In the genomic region with DNA sequence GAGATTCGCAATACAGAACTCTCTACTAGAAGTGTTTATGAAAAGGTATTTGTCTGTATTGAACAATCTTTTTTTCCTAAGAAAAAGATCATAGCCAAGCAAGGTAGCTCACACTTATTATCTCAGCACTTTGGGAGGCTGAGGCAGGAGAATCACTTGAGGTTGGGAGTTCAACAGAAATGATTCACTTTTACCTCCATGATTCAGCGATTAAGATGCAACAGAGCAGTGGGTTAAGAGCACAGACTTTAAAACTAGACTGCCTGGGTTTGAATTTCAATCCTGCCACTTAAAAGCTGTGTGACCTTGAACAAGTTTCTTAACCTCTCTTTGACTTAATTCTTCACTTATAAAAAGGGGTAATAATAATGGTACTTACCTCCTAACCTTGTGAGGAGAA, we compare ENCODE assay signal across 16 cellular contexts.
"Had no signal": no experiment of that assay in that cellular context is flagged by ENCODE, and none has a peak within 500 bp of the region (broad histone marks: within the 10 kb centered on the region; RNA-seq: fewer than 3 reads in every experiment).

No MANE protein-coding gene starts in this region.

- H3K4me3 ChIP-seq: psoas muscle, sigmoid colon, suprapubic skin had no signal

- H3K4me3 Mint-ChIP-seq: dendritic cell treated with granulocyte-macrophage colony-stimulating factor and Interleukin-4, amounts not matched to agents 40 ng/mL and 50 ng/mL, for 4 days; effector memory CD8-positive, alpha-beta T cell; nephron progenitor cell; stimulated activated naive B cell treated with anti-CD40 and anti-IgM and Interleukin-4, amounts not matched to agents 10 μg/mL and 1 μg/mL and 100 μg/mL, for 72 hours; type B pancreatic cell had no signal

- H3K27ac ChIP-seq: brain microvascular endothelial cell, psoas muscle, suprapubic skin had no signal

- H3K4me1 ChIP-seq: psoas muscle, suprapubic skin had no signal

- H3K9me3 ChIP-seq: psoas muscle, sigmoid colon, suprapubic skin had no signal

- H3K36me3 ChIP-seq: brain microvascular endothelial cell, sigmoid colon, suprapubic skin had no signal

- ATAC-seq: effector memory CD8-positive, alpha-beta T cell; psoas muscle; stimulated activated naive B cell treated with anti-CD40 and anti-IgM and Interleukin-4, amounts not matched to agents 10 μg/mL and 1 μg/mL and 100 μg/mL, for 72 hours had no signal

- H3K27ac Mint-ChIP-seq: dendritic cell treated with granulocyte-macrophage colony-stimulating factor and Interleukin-4, amounts not matched to agents 40 ng/mL and 50 ng/mL, for 4 days; effector memory CD8-positive, alpha-beta T cell; nephron progenitor cell; stimulated activated naive B cell treated with anti-CD40 and anti-IgM and Interleukin-4, amounts not matched to agents 10 μg/mL and 1 μg/mL and 100 μg/mL, for 72 hours; type B pancreatic cell had no signal

- H3K27me3 ChIP-seq: brain microvascular endothelial cell, sigmoid colon, suprapubic skin had no signal

- DNase-seq: activated CD4-positive, alpha-beta T cell treated with anti-CD3 and anti-CD28 coated beads, Interleukin-2, amount 50 U/mL, for 1 hour; activated CD8-positive, alpha-beta memory T cell treated with anti-CD3 and anti-CD28 coated beads, Interleukin-2, amount 50 U/mL, for 4 hours; activated gamma-delta T cell; amygdala; brain microvascular endothelial cell; cerebellar nuclear complex; effector memory CD8-positive, alpha-beta T cell; left ventricle myocardium superior; mesenchymal stem cell; nephron progenitor cell; psoas muscle; sigmoid colon; stimulated activated naive B cell treated with anti-CD40 and anti-IgM and Interleukin-4, amounts not matched to agents 10 μg/mL and 1 μg/mL and 100 μg/mL, for 72 hours had no signal

- H3K36me3 Mint-ChIP-seq: type B pancreatic cell had no signal
